9 cellular contexts compared by ENCODE assay signal in the genomic region with DNA sequence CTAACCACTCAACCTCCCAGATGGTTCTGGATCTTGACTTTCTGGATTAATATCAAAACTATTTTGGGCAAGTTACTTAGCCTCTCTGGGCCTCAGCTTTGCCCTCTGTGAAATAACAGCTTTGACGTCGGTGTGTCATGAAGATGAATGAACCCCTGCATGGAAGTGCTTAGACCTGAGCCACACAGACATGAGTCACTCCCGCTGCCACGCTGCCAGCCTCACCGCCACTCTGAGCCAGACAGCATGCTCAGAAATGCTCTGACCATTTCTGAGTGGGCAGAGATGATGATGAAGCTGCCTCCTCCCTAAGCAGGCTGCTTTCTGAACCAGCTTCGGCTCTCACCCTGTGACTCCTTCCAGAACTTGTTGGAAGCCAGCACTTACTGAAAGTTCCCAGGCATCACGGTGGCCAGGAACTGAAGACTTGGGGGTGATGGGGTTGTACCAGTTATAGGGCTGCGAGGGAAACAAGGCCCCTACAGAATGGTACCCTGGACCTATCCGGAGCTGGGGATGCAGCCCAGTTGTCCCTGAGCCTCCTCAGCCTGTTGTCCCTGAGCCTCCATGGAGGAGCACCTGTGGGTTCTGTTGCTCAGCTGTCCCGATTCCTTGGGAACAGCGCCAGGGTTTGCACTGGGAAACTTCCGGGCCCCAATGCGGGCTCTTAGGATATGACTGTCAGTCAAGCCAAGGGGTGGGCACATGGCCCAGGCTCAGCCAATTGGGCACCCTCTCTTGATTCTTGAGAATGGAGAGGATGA. TPM values are rescaled to one million over a fixed set of nuclear protein-coding genes. Genes with fewer than 3 reads are reported as not detected.
DNase-seq lines count a peak whose midpoint lies in the region; ATAC-seq and TF ChIP-seq lines count a peak whose summit lies in the region.
"Had no signal": no experiment of that assay in that cellular context is flagged by ENCODE, and none has a peak within 500 bp of the region (broad histone marks: within the 10 kb centered on the region; RNA-seq: fewer than 3 reads in every experiment).

No MANE protein-coding gene starts in this region.

- H3K4me3 ChIP-seq in AG04449 (ENCODE audit: low read depth, low read length) (no peak overlapping the region), MG63 (no peak overlapping the region), MM.1S (ENCODE audit: low read length) (no peak overlapping the region)

- H3F3A ChIP-seq in MM.1S (ENCODE audit: insufficient read depth, low read length): no peaks in the 10 kb centered on the region

- no peaks in the 10 kb centered on the region for H3K27me3 ChIP-seq in MG63
- H3K27me3 ChIP-seq in MM.1S (replicated peaks; ENCODE audit: insufficient read depth, low read length): no peaks in the 10 kb centered on the region

- H3K79me2 ChIP-seq in MM.1S (ENCODE audit: low read length): no peaks in the 10 kb centered on the region

- TF ChIP-seq CTCF in AG04449 (IDR thresholded peaks at IDR 0.05; ENCODE audit: insufficient read depth, low read length, missing control alignments): no peak
- no peak for TF ChIP-seq CTCF in MM.1S (IDR thresholded peaks at IDR 0.05; ENCODE audit: low read length)

- H3K4me1 ChIP-seq in MM.1S (ENCODE audit: low read length): peaks cover 5% of the 10 kb centered on the region; the same call in 1 of the 2 replicates

- H4K20me1 ChIP-seq in MM.1S (ENCODE audit: insufficient read depth, low read length): no peaks in the 10 kb centered on the region

- H3K4me2 ChIP-seq in MM.1S (ENCODE audit: low read depth, low read length): no peak overlapping the region

- H3K36me3 ChIP-seq in MG63 (no peaks in the 10 kb centered on the region), MM.1S (replicated peaks; ENCODE audit: insufficient read depth, low read length) (no peaks in the 10 kb centered on the region)
- H3K36me3 ChIP-seq: neutrophil had no signal

- ATAC-seq in HG03025 (IDR thresholded peaks at IDR 0.05; ENCODE audit: low FRiP score, unreplicated experiment) (no peak), GM21515 (IDR thresholded peaks at IDR 0.05; ENCODE audit: unreplicated experiment) (no peak)

- no peak overlapping the region for H2AFZ ChIP-seq in MM.1S (ENCODE audit: low read length)

- H3K9me2 ChIP-seq in MM.1S (replicated peaks; ENCODE audit: insufficient read depth, low read length): no peaks in the 10 kb centered on the region

- no peaks in the 10 kb centered on the region for H3K9me3 ChIP-seq in MG63
- H3K9me3 ChIP-seq in MM.1S (replicated peaks; ENCODE audit: insufficient read depth, low read length): no peaks in the 10 kb centered on the region
- H3K9me3 ChIP-seq: neutrophil had no signal

- DNase-seq in AG04449 (ENCODE audit: low read depth, low spot score) (peak; percentile 55), MG63 (peak; percentile 92), amniotic stem cell (lab: John Stamatoyannopoulos, UW) (peak; percentile 50), middle frontal gyrus (ENCODE audit: extremely low spot score, low spot score) (peak; percentile 21), MM.1S (no peak), NCI-H524 (lab: John Stamatoyannopoulos, UW) (no peak)

- CTCF ChIA-PET in AG04449 (lab: Yijun Ruan, JAX): interaction anchor here (1.9 to 12.0 kb wide), 3 partner anchors 9 to 53 kb away, joined by 10 to 472 read pairs (median 22); no protein-coding TSS in a partner anchor

- POLR2A ChIA-PET in AG04449 (lab: Yijun Ruan, JAX): interaction anchor here (0.7 to 1.0 kb wide), 2 partner anchors 10 to 14 kb away, joined by 3 read pairs; no protein-coding TSS in a partner anchor

- H3K9ac ChIP-seq in MM.1S (ENCODE audit: low read length): no peak overlapping the region

- no peak overlapping the region for H3K27ac ChIP-seq in MM.1S (ENCODE audit: low read length)
- H3K27ac ChIP-seq: neutrophil had no signal

RNA-seq across cellular contexts. Expression of gene CCDC197, which starts 2.0 kb away (rescaled TPM):
- total RNA-seq in MG63 (2014; rRNA removed; shearing (Covaris generic); ENCODE audit: low replicate concordance): not detected in 2 replicates

RNA-seq across cellular contexts. Expression of gene ASB2, which starts 18.7 kb away (rescaled TPM):
- total RNA-seq in MG63 (2014; rRNA removed; shearing (Covaris generic); ENCODE audit: low replicate concordance): not detected in 2 replicates

RNA-seq across cellular contexts. Expression of gene OTUB2, which starts 31.0 kb away (rescaled TPM):
- total RNA-seq in MG63 (2014; rRNA removed; shearing (Covaris generic); ENCODE audit: low replicate concordance): 0.63 and 1.2 TPM in 2 replicates

Comparison
In these comparisons a context has a peak if more than half of its experiments do, and no peak if none do; other contexts are left out.
1. DNase-seq: peak in AG04449 (single experiment), MG63 (single experiment), amniotic stem cell (single experiment) and middle frontal gyrus (single experiment); none in MM.1S (single experiment) and NCI-H524 (0 of 2).